ENCODE assay signal across 16 cellular contexts in the genomic region with DNA sequence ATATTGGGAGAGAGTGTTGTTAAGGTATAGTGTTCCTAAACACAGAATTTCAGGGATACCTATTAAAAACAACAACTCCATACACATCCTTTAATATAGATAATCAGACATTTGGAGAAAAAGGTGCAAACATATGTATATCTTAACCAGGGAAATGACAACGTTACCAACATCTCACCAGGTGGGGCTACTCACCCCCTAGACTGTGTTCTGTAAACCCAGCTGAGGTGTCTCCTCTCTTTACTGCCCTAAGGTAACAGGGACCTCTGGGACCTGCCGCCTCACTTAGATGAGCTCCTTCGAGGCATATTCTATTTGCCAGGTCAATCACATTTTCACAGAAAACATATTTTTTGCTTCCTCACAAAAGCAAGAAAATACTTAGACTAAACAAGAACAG. TPM values are rescaled to one million over a fixed set of nuclear protein-coding genes. Genes with fewer than 3 reads are reported as not detected.
DNase-seq lines count a peak whose midpoint lies in the region; ATAC-seq and TF ChIP-seq lines count a peak whose summit lies in the region.
"Had no signal": no experiment of that assay in that cellular context is flagged by ENCODE, and none has a peak within 500 bp of the region (broad histone marks: within the 10 kb centered on the region; RNA-seq: fewer than 3 reads in every experiment).

No MANE protein-coding gene starts in this region.

- H3K27me3 Mint-ChIP-seq in activated CD4-positive, alpha-beta T cell treated with anti-CD3 and anti-CD28 coated beads for 36 hours, result no peaks in the 10 kb centered on the region
- no peaks in the 10 kb centered on the region for H3K27me3 Mint-ChIP-seq in stimulated activated naive CD8-positive, alpha-beta T cell treated with anti-CD3 and anti-CD28 coated beads, Interleukin-15, amount 100 ng/mL, for 72 hours
- H3K27me3 Mint-ChIP-seq in T-helper 17 cell, result no peaks in the 10 kb centered on the region
- H3K27me3 Mint-ChIP-seq: IgD-negative memory B cell had no signal

- H3K27ac ChIP-seq in neutrophil, result peak overlapping the region; percentile 5
- H3K27ac ChIP-seq: BLaER1, KMS-11 had no signal

- TF ChIP-seq CTCF in neutrophil (IDR thresholded peaks at IDR 0.05), result no peak

- no peak overlapping the region for H3K4me3 Mint-ChIP-seq in activated CD4-positive, alpha-beta T cell treated with anti-CD3 and anti-CD28 coated beads for 36 hours
- no peak overlapping the region for H3K4me3 Mint-ChIP-seq in stimulated activated naive CD8-positive, alpha-beta T cell treated with anti-CD3 and anti-CD28 coated beads, Interleukin-15, amount 100 ng/mL, for 72 hours
- H3K4me3 Mint-ChIP-seq in T-helper 17 cell, result no peak overlapping the region

- H3K4me1 ChIP-seq in neutrophil (ENCODE audit: control insufficient read depth in 1 of 2, insufficient read depth in 1 of 2, low read depth in 1 of 2, low read length in 1 of 2), result peaks cover 54 to 61% of the 10 kb centered on the region in 2 experiments

- ATAC-seq in activated CD4-positive, alpha-beta T cell treated with anti-CD3 and anti-CD28 coated beads for 36 hours, result no peak
- peak; percentile 28 for ATAC-seq in stimulated activated naive CD8-positive, alpha-beta T cell treated with anti-CD3 and anti-CD28 coated beads, Interleukin-15, Interleukin-2, amounts not matched to agents 100 U/mL and 50 U/mL, for 24 hours
- ATAC-seq in stimulated activated naive CD8-positive, alpha-beta T cell treated with anti-CD3 and anti-CD28 coated beads, Interleukin-15, amount 100 ng/mL, for 72 hours, result no peak
- no peak for ATAC-seq in T-helper 17 cell
- ATAC-seq in HG03135 (IDR thresholded peaks at IDR 0.05; ENCODE audit: unreplicated experiment), result no peak
- ATAC-seq in HG02970 (IDR thresholded peaks at IDR 0.05; ENCODE audit: low FRiP score, unreplicated experiment), result no peak

- peak; percentile 11 for DNase-seq in activated CD4-positive, alpha-beta T cell treated with anti-CD3 and anti-CD28 coated beads for 36 hours
- DNase-seq in activated CD4-positive, alpha-beta T cell treated with anti-CD3 and anti-CD28 coated beads, Interleukin-2, amount 50 U/mL, for 48 hours, result no peak
- no peak for DNase-seq in stimulated activated naive CD8-positive, alpha-beta T cell treated with anti-CD3 and anti-CD28 coated beads, Interleukin-15, Interleukin-2, amounts not matched to agents 100 U/mL and 50 U/mL, for 24 hours
- DNase-seq in stimulated activated naive CD8-positive, alpha-beta T cell treated with anti-CD3 and anti-CD28 coated beads, Interleukin-15, amount 100 ng/mL, for 72 hours, result no peak
- no peak for DNase-seq in T-helper 17 cell
- DNase-seq: 8988T, AML-193, DMS79 had no signal

- CTCF ChIA-PET in activated CD4-positive, alpha-beta T cell treated with anti-CD3 and anti-CD28 coated beads for 36 hours (lab: Charles Lee), result interaction anchor here (0.8 to 2.0 kb wide), 4 partner anchors 11 to 246 kb away, joined by 3 to 7 read pairs (median 6); no protein-coding TSS in a partner anchor

- peaks cover 31% of the 10 kb centered on the region for H3K36me3 ChIP-seq in neutrophil

- H3K9me3 ChIP-seq in T-helper 17 cell (ENCODE audit: control insufficient read depth, low read length, poor library complexity, severe bottlenecking), result no peaks in the 10 kb centered on the region
- H3K9me3 ChIP-seq in neutrophil, result no peaks in the 10 kb centered on the region

- H3K4me3 ChIP-seq in neutrophil (ENCODE audit: low read depth in 1 of 2, low read length in 1 of 2), result no peak overlapping the region
- H3K4me3 ChIP-seq: BLaER1 had no signal

- intact Hi-C loops in activated CD4-positive, alpha-beta T cell treated with anti-CD3 and anti-CD28 coated beads for 36 hours (cut with DNase I, micrococcal nuclease), result no loop called here

- H3K27ac Mint-ChIP-seq in activated CD4-positive, alpha-beta T cell treated with anti-CD3 and anti-CD28 coated beads for 36 hours, result no peak overlapping the region
- no peak overlapping the region for H3K27ac Mint-ChIP-seq in stimulated activated naive CD8-positive, alpha-beta T cell treated with anti-CD3 and anti-CD28 coated beads, Interleukin-15, amount 100 ng/mL, for 72 hours
- peak overlapping the region; percentile 8 for H3K27ac Mint-ChIP-seq in T-helper 17 cell

- peaks cover 2% of the 10 kb centered on the region for H3K9me3 Mint-ChIP-seq in activated CD4-positive, alpha-beta T cell treated with anti-CD3 and anti-CD28 coated beads for 36 hours (ENCODE audit: low read depth)
- no peaks in the 10 kb centered on the region for H3K9me3 Mint-ChIP-seq in stimulated activated naive CD8-positive, alpha-beta T cell treated with anti-CD3 and anti-CD28 coated beads, Interleukin-15, amount 100 ng/mL, for 72 hours
- H3K9me3 Mint-ChIP-seq: IgD-negative memory B cell had no signal

- POLR2A ChIA-PET in activated CD4-positive, alpha-beta T cell treated with anti-CD3 and anti-CD28 coated beads for 36 hours (lab: Charles Lee), result no interaction called here

- H3K4me1 Mint-ChIP-seq in activated CD4-positive, alpha-beta T cell treated with anti-CD3 and anti-CD28 coated beads for 36 hours, result peaks cover 7% of the 10 kb centered on the region
- H3K4me1 Mint-ChIP-seq in stimulated activated naive CD8-positive, alpha-beta T cell treated with anti-CD3 and anti-CD28 coated beads, Interleukin-15, amount 100 ng/mL, for 72 hours, result no peaks in the 10 kb centered on the region
- peaks cover 18% of the 10 kb centered on the region for H3K4me1 Mint-ChIP-seq in T-helper 17 cell

- H3K36me3 Mint-ChIP-seq in activated CD4-positive, alpha-beta T cell treated with anti-CD3 and anti-CD28 coated beads for 36 hours (ENCODE audit: low read depth), result peaks cover 37% of the 10 kb centered on the region
- H3K36me3 Mint-ChIP-seq in T-helper 17 cell (ENCODE audit: low read depth), result peaks cover 10% of the 10 kb centered on the region

- H3K27me3 ChIP-seq in neutrophil, result no peaks in the 10 kb centered on the region
- H3K27me3 ChIP-seq: BLaER1 had no signal

RNA-seq across cellular contexts. Expression of a gene that starts 13.4 kb away (rescaled TPM):
- total RNA-seq in activated CD4-positive, alpha-beta T cell treated with anti-CD3 and anti-CD28 coated beads for 36 hours, result 10 to 100 TPM; 15.8 to 19.0 TPM
- 10 to 100 TPM; 15.8 to 16.9 TPM for total RNA-seq in T-helper 17 cell

RNA-seq across cellular contexts. Expression of a gene that starts 26.9 kb away (rescaled TPM):
- 10 to 100 TPM; 44.4 to 46.8 TPM for total RNA-seq in activated CD4-positive, alpha-beta T cell treated with anti-CD3 and anti-CD28 coated beads for 36 hours
- 1 to 10 TPM; 4.9 to 9.8 TPM for total RNA-seq in T-helper 17 cell

RNA-seq across cellular contexts. Expression of a gene that starts 35.2 kb away (rescaled TPM):
- not detected for total RNA-seq in activated CD4-positive, alpha-beta T cell treated with anti-CD3 and anti-CD28 coated beads for 36 hours
- total RNA-seq in T-helper 17 cell, result not detected
- total RNA-seq: G401, H4 had no signal

Comparison
In these comparisons a context has a peak if more than half of its experiments do, and no peak if none do; other contexts are left out.
1. RNA of a gene that starts 26.9 kb away (total RNA-seq): 44.4 to 46.8 TPM in activated CD4-positive, alpha-beta T cell treated with anti-CD3 and anti-CD28 coated beads for 36 hours; 4.9 to 9.8 TPM in T-helper 17 cell; every median in the first group is over 4 times any median in the second.